Comparison of ENCODE assay signal across 22 cellular contexts in the genomic region with DNA sequence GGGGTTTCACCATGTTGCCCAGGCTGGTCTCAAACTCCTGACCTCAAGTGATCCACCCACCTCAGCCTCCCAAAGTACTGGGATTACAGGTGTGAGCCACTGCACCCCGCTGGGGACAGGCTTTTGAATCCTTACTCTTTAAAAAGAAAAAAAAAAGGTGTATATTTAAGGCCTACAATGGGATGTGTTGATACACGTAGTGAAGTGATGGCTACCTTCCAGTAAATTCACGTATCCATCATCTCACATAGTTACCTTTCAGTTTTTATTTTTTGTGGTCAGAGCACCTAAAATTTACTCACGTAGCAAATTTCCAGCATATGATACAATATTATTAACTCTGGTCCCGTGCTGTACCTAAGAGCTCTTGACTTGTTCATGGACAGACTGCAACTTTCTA.
"Had no signal": no experiment of that assay in that cellular context is flagged by ENCODE, and none has a peak within 500 bp of the region (broad histone marks: within the 10 kb centered on the region; RNA-seq: fewer than 3 reads in every experiment).

No MANE protein-coding gene starts in this region.

- DNase-seq: Kasumi-1, MV-4-11, NCI-H1048, NCI-H1105, NCI-H1417, NCI-H1436 treated with DMSO at 0.1 percent for 48 hours, NCI-H187, NCI-H2029, NCI-H2081 treated with DMSO at 0.1 percent for 48 hours, NCI-H2171, NCI-H226, NCI-H446, NCI-H510A, NCI-H524 treated with DMSO at 0.1 percent for 48 hours, NCI-H69, NCI-H774, RPMI8226, SHP77, SK-N-SH had no signal

- ATAC-seq: K562 had no signal

- H3K4me3 ChIP-seq: K562 had no signal

- FAIRE-seq: HTR-8/SVneo, K562, RCC 7860 had no signal
